ENCODE assay signal across 9 cellular contexts in the genomic region with DNA sequence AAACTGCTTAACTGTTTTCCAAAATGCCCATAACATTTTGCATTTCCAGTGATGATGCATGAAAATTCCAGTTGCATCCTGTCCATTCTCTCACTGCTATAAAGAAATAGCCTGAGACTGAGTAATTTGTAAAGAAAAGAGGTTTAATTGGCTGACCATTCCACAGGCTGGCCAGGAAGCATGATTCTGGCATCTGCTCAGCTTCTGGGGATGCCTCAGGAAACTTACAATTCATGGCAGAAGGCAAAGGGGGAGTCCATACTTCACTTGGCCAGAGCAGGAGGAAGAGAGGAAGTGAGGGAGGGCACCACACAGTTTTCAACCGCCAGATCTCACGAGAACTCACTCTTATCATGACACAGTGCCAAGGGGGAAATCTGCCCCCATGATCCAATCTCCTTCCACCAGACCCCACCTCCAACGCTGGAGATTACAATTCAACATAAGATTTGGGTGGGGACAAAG. TPM values are rescaled to one million over a fixed set of nuclear protein-coding genes. Genes with fewer than 3 reads are reported as not detected.
DNase-seq lines count a peak whose midpoint lies in the region; ATAC-seq and TF ChIP-seq lines count a peak whose summit lies in the region.
"Had no signal": no experiment of that assay in that cellular context is flagged by ENCODE, and none has a peak within 500 bp of the region (broad histone marks: within the 10 kb centered on the region; RNA-seq: fewer than 3 reads in every experiment).

No MANE protein-coding gene starts in this region.

- H3K36me3 Mint-ChIP-seq in activated CD4-positive, alpha-beta memory T cell treated with anti-CD3 and anti-CD28 coated beads, Interleukin-2, amount 10 ng/mL, durations not matched to agents 7 days and 5 days (ENCODE audit: low read depth): peaks cover 66% of the 10 kb centered on the region

- H3K27ac Mint-ChIP-seq in activated CD4-positive, alpha-beta memory T cell treated with anti-CD3 and anti-CD28 coated beads, Interleukin-2, amount 10 ng/mL, durations not matched to agents 7 days and 5 days: peak overlapping the region; percentile 94
- H3K27ac Mint-ChIP-seq in stimulated activated naive CD8-positive, alpha-beta T cell treated with anti-CD3 and anti-CD28 coated beads, Interleukin-15, amount 100 ng/mL, for 72 hours: peak overlapping the region; percentile 93 to 99

- peaks cover 57% of the 10 kb centered on the region for H3K4me1 Mint-ChIP-seq in activated CD4-positive, alpha-beta memory T cell treated with anti-CD3 and anti-CD28 coated beads, Interleukin-2, amount 10 ng/mL, durations not matched to agents 7 days and 5 days
- peaks cover 51% of the 10 kb centered on the region for H3K4me1 Mint-ChIP-seq in stimulated activated naive CD8-positive, alpha-beta T cell treated with anti-CD3 and anti-CD28 coated beads, Interleukin-15, amount 100 ng/mL, for 72 hours

- no peaks in the 10 kb centered on the region for H3K27me3 Mint-ChIP-seq in activated CD4-positive, alpha-beta memory T cell treated with anti-CD3 and anti-CD28 coated beads, Interleukin-2, amount 10 ng/mL, durations not matched to agents 7 days and 5 days
- no peaks in the 10 kb centered on the region for H3K27me3 Mint-ChIP-seq in stimulated activated naive CD8-positive, alpha-beta T cell treated with anti-CD3 and anti-CD28 coated beads, Interleukin-15, amount 100 ng/mL, for 72 hours

- peak overlapping the region; percentile 95 for H3K4me3 Mint-ChIP-seq in activated CD4-positive, alpha-beta memory T cell treated with anti-CD3 and anti-CD28 coated beads, Interleukin-2, amount 10 ng/mL, durations not matched to agents 7 days and 5 days
- H3K4me3 Mint-ChIP-seq in stimulated activated naive CD8-positive, alpha-beta T cell treated with anti-CD3 and anti-CD28 coated beads, Interleukin-15, amount 100 ng/mL, for 72 hours: peak overlapping the region; percentile 81 to 89

- peak; percentile 55 for DNase-seq in activated T-cell treated with anti-CD3 and anti-CD28 coated beads for 24 hours (ENCODE audit: low read depth)
- DNase-seq in activated T-cell treated with anti-CD3 and anti-CD28 coated beads for 4 hours: no peak
- peak; percentile 82 for DNase-seq in activated CD4-positive, alpha-beta memory T cell treated with anti-CD3 and anti-CD28 coated beads, Interleukin-2, amount 10 ng/mL, durations not matched to agents 7 days and 5 days
- peak; percentile 41 to 58 for DNase-seq in foreskin fibroblast
- peak; percentile 63 to 83 for DNase-seq in stimulated activated naive CD8-positive, alpha-beta T cell treated with anti-CD3 and anti-CD28 coated beads, Interleukin-15, amount 100 ng/mL, for 72 hours
- DNase-seq in NCI-H146 treated with DMSO at 0.1 percent for 48 hours (lab: John Stamatoyannopoulos, UW; ENCODE audit: unreplicated experiment): no peak
- DNase-seq in middle frontal gyrus (ENCODE audit: extremely low spot score, low spot score): no peak

- ATAC-seq in stimulated activated naive CD8-positive, alpha-beta T cell treated with anti-CD3 and anti-CD28 coated beads, Interleukin-15, amount 100 ng/mL, for 72 hours: peak; percentile 41
- ATAC-seq in GM21576 (IDR thresholded peaks at IDR 0.05; ENCODE audit: unreplicated experiment): no peak

- CTCF ChIA-PET in activated CD4-positive, alpha-beta memory T cell treated with anti-CD3 and anti-CD28 coated beads, Interleukin-2, amount 10 ng/mL, durations not matched to agents 7 days and 5 days (lab: Charles Lee): interaction anchor here (0.9 to 2.0 kb wide), 4 partner anchors 15 to 90 kb away, joined by 4 to 19 read pairs (median 4); partner anchors contain the start of gene CLEC2D

- no peak overlapping the region for H3K4me3 ChIP-seq in foreskin fibroblast (ENCODE audit: low read depth in 1 of 2, low read length in 2 of 2)

- no peak for TF ChIP-seq CTCF in foreskin fibroblast (IDR thresholded peaks at IDR 0.05; ENCODE audit: low read depth, low read length)

- no peaks in the 10 kb centered on the region for H3K9me3 Mint-ChIP-seq in activated CD4-positive, alpha-beta memory T cell treated with anti-CD3 and anti-CD28 coated beads, Interleukin-2, amount 10 ng/mL, durations not matched to agents 7 days and 5 days
- H3K9me3 Mint-ChIP-seq in stimulated activated naive CD8-positive, alpha-beta T cell treated with anti-CD3 and anti-CD28 coated beads, Interleukin-15, amount 100 ng/mL, for 72 hours: peaks cover 0 to 7% of the 10 kb centered on the region in 2 donors

- POLR2A ChIA-PET in activated CD4-positive, alpha-beta memory T cell treated with anti-CD3 and anti-CD28 coated beads, Interleukin-2, amount 10 ng/mL, durations not matched to agents 7 days and 5 days (lab: Charles Lee): interaction anchor here (0.9 to 18.6 kb wide), 19 partner anchors 12 to 217 kb away, joined by 3 to 1071 read pairs (median 8); partner anchors contain the start of genes CD69, CLEC2B and CLEC2D

RNA-seq across cellular contexts. Expression of gene CLEC2D, which starts 18.2 kb away (rescaled TPM):
- total RNA-seq in activated CD4-positive, alpha-beta memory T cell treated with anti-CD3 and anti-CD28 coated beads, Interleukin-2, amount 10 ng/mL, durations not matched to agents 7 days and 5 days: 100 to 1,000 TPM; 446 to 449 TPM

RNA-seq across cellular contexts. Expression of gene KLRB1, which starts 43.6 kb away (rescaled TPM):
- 10 to 100 TPM; 17.4 to 19.4 TPM for total RNA-seq in activated CD4-positive, alpha-beta memory T cell treated with anti-CD3 and anti-CD28 coated beads, Interleukin-2, amount 10 ng/mL, durations not matched to agents 7 days and 5 days
- total RNA-seq: Daoy had no signal

Comparison
In these comparisons a context has a peak if more than half of its experiments do, and no peak if none do; other contexts are left out.
1. DNase-seq: peak in activated T-cell treated with anti-CD3 and anti-CD28 coated beads for 24 hours (single experiment), activated CD4-positive, alpha-beta memory T cell treated with anti-CD3 and anti-CD28 coated beads, Interleukin-2, amount 10 ng/mL, durations not matched to agents 7 days and 5 days (single experiment), foreskin fibroblast (2 of 2) and stimulated activated naive CD8-positive, alpha-beta T cell treated with anti-CD3 and anti-CD28 coated beads, Interleukin-15, amount 100 ng/mL, for 72 hours (2 of 2); none in activated T-cell treated with anti-CD3 and anti-CD28 coated beads for 4 hours (single experiment), NCI-H146 treated with DMSO at 0.1 percent for 48 hours (single experiment) and middle frontal gyrus (single experiment).